11 cellular contexts compared by ENCODE assay signal in the genomic region with DNA sequence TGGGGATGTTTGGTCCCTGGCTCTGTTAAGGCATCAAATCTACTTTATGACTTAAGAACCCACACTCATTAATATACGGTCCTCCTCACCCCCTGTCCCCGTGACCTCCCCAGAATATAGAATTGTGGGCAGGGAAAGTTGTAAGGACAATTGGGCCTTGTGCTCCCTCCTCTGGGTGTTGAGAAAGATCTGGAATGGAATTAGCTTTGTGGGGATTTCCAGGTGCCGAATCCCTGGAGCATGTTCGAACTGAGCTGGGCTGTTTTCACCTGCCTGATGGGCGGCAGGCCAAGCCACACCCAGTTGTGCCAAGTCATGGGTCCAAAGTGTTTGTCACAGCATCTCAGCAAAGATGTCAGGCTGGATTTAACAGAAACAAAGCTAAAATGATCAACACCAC.
DNase-seq lines count a peak whose midpoint lies in the region; ATAC-seq, FAIRE-seq and TF ChIP-seq lines count a peak whose summit lies in the region.
"Had no signal": no experiment of that assay in that cellular context is flagged by ENCODE, and none has a peak within 500 bp of the region (broad histone marks: within the 10 kb centered on the region; RNA-seq: fewer than 3 reads in every experiment).

No MANE protein-coding gene starts in this region.

- TF ChIP-seq CTCF in Calu3 (IDR thresholded peaks at IDR 0.05; ENCODE audit: unreplicated experiment) = no peak
- TF ChIP-seq CTCF in pancreas (IDR thresholded peaks at IDR 0.05) = no peak

- WGBS in pancreas, 2 donors = 22 to 57% methylated on average over 5 of the region's 5 CpGs

- H3K27me3 ChIP-seq in pancreas = no peaks in the 10 kb centered on the region
- H3K27me3 ChIP-seq: heart left ventricle, upper lobe of right lung had no signal

- no peak overlapping the region for H3K4me3 ChIP-seq in pancreas
- H3K4me3 ChIP-seq: heart left ventricle, upper lobe of right lung had no signal

- no peaks in the 10 kb centered on the region for H3K9me3 Mint-ChIP-seq in Calu3 (ENCODE audit: low read depth, unreplicated experiment)

- no peaks in the 10 kb centered on the region for H3K9me3 ChIP-seq in pancreas
- H3K9me3 ChIP-seq: upper lobe of right lung had no signal

- peak; percentile 78 for DNase-seq in Calu3
- peak; percentile 5 for DNase-seq in NCI-H774 (lab: John Stamatoyannopoulos, UW)
- peak; percentile 80 for DNase-seq in epithelial cell of prostate (ENCODE audit: low read depth, low spot score)
- peak; percentile 68 to 85 (median 78) for DNase-seq in pancreas
- no peak for DNase-seq in NAMALWA (ENCODE audit: low spot score)
- DNase-seq in GM19239 (ENCODE audit: insufficient read length, low spot score) = no peak
- no peak for DNase-seq in NK-92 treated with Interleukin-12 subunit alpha and Interleukin-12 subunit beta, amount 100 ng/mL, for 24 hours (lab: John Stamatoyannopoulos, UW)
- DNase-seq: AML-193, heart left ventricle, upper lobe of right lung had no signal

- ATAC-seq in pancreas (peak; percentile 14 to 59 (median 40)), GM19397 (IDR thresholded peaks at IDR 0.05; ENCODE audit: unreplicated experiment) (no peak)
- ATAC-seq: upper lobe of right lung had no signal

- H3K27me3 Mint-ChIP-seq in Calu3 (ENCODE audit: unreplicated experiment) = no peaks in the 10 kb centered on the region

- H3K4me1 ChIP-seq in pancreas = peaks cover 11 to 27% (median 18%) of the 10 kb centered on the region in 3 donors

- no peak for FAIRE-seq in pancreas (lab: Jason Lieb, UNC)
- no peak for FAIRE-seq in GM19239 (lab: Jason Lieb, UNC)

- H3K36me3 ChIP-seq in pancreas = no peaks in the 10 kb centered on the region
- H3K36me3 ChIP-seq: heart left ventricle, upper lobe of right lung had no signal

- no TSS peak for BruUV-seq in Calu3 (replicated peaks; lab: Mats Ljungman, UMichigan)

- peaks cover 72% of the 10 kb centered on the region for H3K4me1 Mint-ChIP-seq in Calu3 (ENCODE audit: low read depth, unreplicated experiment)

- peak overlapping the region; percentile 92 for H3K27ac Mint-ChIP-seq in Calu3 (ENCODE audit: unreplicated experiment)

- H3K27ac ChIP-seq in epithelial cell of prostate (peak overlapping the region; percentile 76), pancreas (peak overlapping the region in 2 of 4 donors; percentile 16 to 59)
- H3K27ac ChIP-seq: heart left ventricle, upper lobe of right lung had no signal

- peaks cover 19% of the 10 kb centered on the region for H3K36me3 Mint-ChIP-seq in Calu3 (ENCODE audit: insufficient read depth, unreplicated experiment)

- intact Hi-C loops in Calu3 (cut with micrococcal nuclease; ENCODE audit: unreplicated experiment) = loop anchor here (5.0 kb wide), 1 partner anchor 247 kb away; no protein-coding TSS in a partner anchor
- intact Hi-C loops in pancreas (cut with DNase I) = loop anchor here in 2 of 3 donors (10.0 kb wide), 2 partner anchors 130 to 230 kb away; no protein-coding TSS in a partner anchor

- H3K4me3 Mint-ChIP-seq in Calu3 (ENCODE audit: low read depth, unreplicated experiment) = no peak overlapping the region

- CTCF ChIA-PET in Calu3 (lab: Charles Lee) = interaction anchor here (0.6 to 2.1 kb wide), 6 partner anchors 83 to 845 kb away, joined by 3 to 9 read pairs (median 4); no protein-coding TSS in a partner anchor

Comparison
In these comparisons a context has a peak if more than half of its experiments do, and no peak if none do; other contexts are left out.
1. DNase-seq: peak in Calu3 (single experiment), NCI-H774 (single experiment), epithelial cell of prostate (single experiment) and pancreas (6 of 6); none in NAMALWA (single experiment), GM19239 (single experiment) and NK-92 treated with Interleukin-12 subunit alpha and Interleukin-12 subunit beta, amount 100 ng/mL, for 24 hours (single experiment).